Comparison of ENCODE assay signal across 8 cellular contexts in genomic region chr22:36465232-36466021, GRCh38. TPM values are rescaled to one million over a fixed set of nuclear protein-coding genes. Genes with fewer than 3 reads are reported as not detected.
A peak's percentile ranks its signal among the peaks of the same experiment; 100 is the strongest.
DNase-seq lines count a peak whose midpoint lies in the region; ATAC-seq and TF ChIP-seq lines count a peak whose summit lies in the region.

No MANE protein-coding gene starts in this region.

- H3K4me3 ChIP-seq in lower lobe of right lung (no peak overlapping the region), urinary bladder (ENCODE audit: low read depth, low read length) (no peak overlapping the region)

- H3K27me3 ChIP-seq in lower lobe of right lung (ENCODE audit: low read depth), result no peaks in the 10 kb centered on the region

- DNase-seq in SIG-M5 treated with dmso at 0.1 percent for 504 hours (lab: John Stamatoyannopoulos, UW; ENCODE audit: unreplicated experiment) (peak; percentile 41), SIG-M5 (lab: John Stamatoyannopoulos, UW) (no peak), chondrocyte (ENCODE audit: low spot score) (no peak), lower lobe of right lung (peak; percentile 84), GM19238 (ENCODE audit: insufficient read length, low spot score) (no peak)
- no peak for DNase-seq in T-helper 2 cell treated with Interferon-gamma antibody and Interleukin-4, amounts not matched to agents 5 μg/mL and 100 μg/mL, for 36 hours (ENCODE audit: low spot score)

- peak overlapping the region; percentile 99 for H3K27ac Mint-ChIP-seq in chondrocyte (ENCODE audit: unreplicated experiment)
- no peak overlapping the region for H3K27ac Mint-ChIP-seq in T-helper 2 cell treated with Interferon-gamma antibody and Interleukin-4, amounts not matched to agents 5 μg/mL and 100 μg/mL, for 36 hours

- H3K36me3 ChIP-seq in lower lobe of right lung (peaks cover 7% of the 10 kb centered on the region), urinary bladder (ENCODE audit: insufficient read depth) (no peaks in the 10 kb centered on the region)

- H3K36me3 Mint-ChIP-seq in chondrocyte (ENCODE audit: low read depth), result no peaks in the 10 kb centered on the region
- peaks cover 10% of the 10 kb centered on the region for H3K36me3 Mint-ChIP-seq in T-helper 2 cell treated with Interferon-gamma antibody and Interleukin-4, amounts not matched to agents 5 μg/mL and 100 μg/mL, for 36 hours (ENCODE audit: low read depth)

- no peaks in the 10 kb centered on the region for H3K27me3 Mint-ChIP-seq in chondrocyte (ENCODE audit: low read depth)
- H3K27me3 Mint-ChIP-seq in T-helper 2 cell treated with Interferon-gamma antibody and Interleukin-4, amounts not matched to agents 5 μg/mL and 100 μg/mL, for 36 hours (ENCODE audit: low read depth), result no peaks in the 10 kb centered on the region

- H3K27ac ChIP-seq in lower lobe of right lung, result peak overlapping the region; percentile 79
- H3K27ac ChIP-seq in urinary bladder (ENCODE audit: low read depth), result peak overlapping the region; percentile 76

- H3K4me3 Mint-ChIP-seq in chondrocyte (ENCODE audit: unreplicated experiment), result no peak overlapping the region
- H3K4me3 Mint-ChIP-seq in T-helper 2 cell treated with Interferon-gamma antibody and Interleukin-4, amounts not matched to agents 5 μg/mL and 100 μg/mL, for 36 hours, result no peak overlapping the region

- peaks cover 87% of the 10 kb centered on the region for H3K4me1 ChIP-seq in lower lobe of right lung
- no peaks in the 10 kb centered on the region for H3K4me1 ChIP-seq in urinary bladder (ENCODE audit: insufficient read depth)

- intact Hi-C loops in lower lobe of right lung (cut with DNase I), result no loop called here

- no peaks in the 10 kb centered on the region for H3K9me3 ChIP-seq in lower lobe of right lung

- 44% methylated on average over 25 of the region's 25 CpGs for WGBS in urinary bladder

- H3K9me3 Mint-ChIP-seq in chondrocyte (ENCODE audit: low read depth), result no peaks in the 10 kb centered on the region
- H3K9me3 Mint-ChIP-seq in T-helper 2 cell treated with Interferon-gamma antibody and Interleukin-4, amounts not matched to agents 5 μg/mL and 100 μg/mL, for 36 hours, result no peaks in the 10 kb centered on the region

- ATAC-seq in lower lobe of right lung (peak; percentile 65 to 80), GM19395 (IDR thresholded peaks at IDR 0.05; ENCODE audit: unreplicated experiment) (no peak)

- TF ChIP-seq CTCF in chondrocyte (IDR thresholded peaks at IDR 0.05) (no peak), lower lobe of right lung (IDR thresholded peaks at IDR 0.05) (no peak)

- peaks cover 76% of the 10 kb centered on the region for H3K4me1 Mint-ChIP-seq in chondrocyte (ENCODE audit: low read depth)
- peaks cover 21% of the 10 kb centered on the region for H3K4me1 Mint-ChIP-seq in T-helper 2 cell treated with Interferon-gamma antibody and Interleukin-4, amounts not matched to agents 5 μg/mL and 100 μg/mL, for 36 hours (ENCODE audit: low read depth)

RNA-seq across cellular contexts. Expression of gene TXN2, which starts 16.0 kb away (rescaled TPM):
- total RNA-seq in chondrocyte, result 45.7 to 54.9 TPM (median 48.5 TPM) in 3 replicates
- 56.4 TPM for total RNA-seq in lower lobe of right lung
- total RNA-seq in urinary bladder, result 10.9 TPM
- polyA plus RNA-seq in urinary bladder, result 98.5 TPM

RNA-seq across cellular contexts. Expression of gene FOXRED2, which starts 41.4 kb away (rescaled TPM):
- 21.0 to 23.1 TPM (median 23.0 TPM) in 3 replicates for total RNA-seq in chondrocyte
- total RNA-seq in lower lobe of right lung, result 13.2 TPM
- total RNA-seq in urinary bladder, result 9.9 TPM
- polyA plus RNA-seq in urinary bladder, result 10.9 TPM

Comparison
In these comparisons a context has a peak if more than half of its experiments do, and no peak if none do; other contexts are left out.
1. DNase-seq: peak in SIG-M5 treated with dmso at 0.1 percent for 504 hours (single experiment) and lower lobe of right lung (single experiment); none in SIG-M5 (single experiment), chondrocyte (single experiment), GM19238 (single experiment) and T-helper 2 cell treated with Interferon-gamma antibody and Interleukin-4, amounts not matched to agents 5 μg/mL and 100 μg/mL, for 36 hours (single experiment).